Comparison of ENCODE assay signal across 12 cellular contexts in genomic region chr15:89822951-89823701, GRCh38. TPM values are rescaled to one million over a fixed set of nuclear protein-coding genes. Genes with fewer than 3 reads are reported as not detected.
DNase-seq lines count a peak whose midpoint lies in the region; ATAC-seq, FAIRE-seq and TF ChIP-seq lines count a peak whose summit lies in the region.
"Had no signal": no experiment of that assay in that cellular context is flagged by ENCODE, and none has a peak within 500 bp of the region (broad histone marks: within the 10 kb centered on the region; RNA-seq: fewer than 3 reads in every experiment).

No MANE protein-coding gene starts in this region.

- H3K36me3 ChIP-seq in HCT116 (ENCODE audit: control insufficient read depth in 1 of 2, insufficient read depth in 2 of 2, low read length in 2 of 2): no peaks in the 10 kb centered on the region
- no peaks in the 10 kb centered on the region for H3K36me3 ChIP-seq in ascending aorta

- H3K4me3 ChIP-seq in HCT116 (replicated peaks in 1 of 2; ENCODE audit: low read depth in 1 of 2, low read length in 2 of 2): no peak overlapping the region
- H3K4me3 ChIP-seq in epithelial cell of esophagus (ENCODE audit: low read length): no peak overlapping the region
- H3K4me3 ChIP-seq in skin epidermis: no peak overlapping the region
- no peak overlapping the region for H3K4me3 ChIP-seq in ascending aorta

- TF ChIP-seq RAD21 in HCT116 (IDR thresholded peaks at IDR 0.05; ENCODE audit: low read depth): no peak

- H3K27me3 ChIP-seq in HCT116 (ENCODE audit: insufficient read depth, low read length): no peaks in the 10 kb centered on the region
- H3K27me3 ChIP-seq in ascending aorta: no peaks in the 10 kb centered on the region

- RAD21 ChIA-PET in HCT116 (lab: Charles Lee; ENCODE audit: low non-redundant PET in 1 of 2, low total read pairs in 2 of 2, uncharacterized antibody in 2 of 2, unreplicated experiment in 2 of 2): no interaction called here

- H3K9me2 ChIP-seq in HCT116 (ENCODE audit: insufficient read depth): no peaks in the 10 kb centered on the region

- no peaks in the 10 kb centered on the region for H4K20me1 ChIP-seq in HCT116 (ENCODE audit: insufficient read depth)

- intact Hi-C loops in HCT116 (cut with micrococcal nuclease): no loop called here
- intact Hi-C loops in ascending aorta (cut with DNase I): no loop called here
- intact Hi-C loops in left colon (cut with DNase I, micrococcal nuclease): no loop called here

- H3K9ac ChIP-seq in HCT116 (ENCODE audit: low read length): peak overlapping the region; percentile 17; the same call in 1 of the 2 replicates

- H3K9me3 ChIP-seq in HCT116 (ENCODE audit: control insufficient read depth in 1 of 2, insufficient read depth in 1 of 2, low read depth in 1 of 2, low read length in 2 of 2) (no peaks in the 10 kb centered on the region), ascending aorta (no peaks in the 10 kb centered on the region)

- TF ChIP-seq CTCF in HCT116 (IDR thresholded peaks at IDR 0.05 in 2 of 3, conservative IDR thresholded peaks at IDR 0.05 in 1 of 3; ENCODE audit: borderline replicate concordance in 1 of 3, insufficient read depth in 1 of 3, low read depth in 2 of 3, low read length in 2 of 3) (no peak), epithelial cell of esophagus (IDR thresholded peaks at IDR 0.05; ENCODE audit: insufficient read depth, low read depth, low read length, missing control alignments) (no peak), ascending aorta (IDR thresholded peaks at IDR 0.05) (no peak)

- H3K79me2 ChIP-seq in HCT116 (ENCODE audit: insufficient read depth, low read length): no peaks in the 10 kb centered on the region

- H2AFZ ChIP-seq in HCT116 (ENCODE audit: low read depth, low read length, poor library complexity, severe bottlenecking): no peak overlapping the region

- no peak for DNase-seq in HCT116 (ENCODE audit: low read depth, low spot score)
- DNase-seq in RCC 7860 (ENCODE audit: low spot score): peak; percentile 83
- DNase-seq in epithelial cell of esophagus (ENCODE audit: low read depth): peak; percentile 51
- DNase-seq in AML-193 (lab: John Stamatoyannopoulos, UW): no peak
- no peak for DNase-seq in ascending aorta (ENCODE audit: low spot score in 2 of 2)
- no peak for DNase-seq in T-helper 9 cell
- no peak for DNase-seq in left colon
- DNase-seq: activated CD8-positive, alpha-beta T cell treated with anti-CD3 and anti-CD28 coated beads for 36 hours; NCI-H446 treated with DMSO at 0.1 percent for 48 hours; stimulated activated CD4-positive, alpha-beta T cell treated with anti-CD3 and anti-CD28 coated beads, Interleukin-15, amount 100 ng/mL, for 24 hours had no signal

- peak; percentile 60 for ATAC-seq in HCT116
- no peak for ATAC-seq in left colon
- ATAC-seq: activated CD8-positive, alpha-beta T cell treated with anti-CD3 and anti-CD28 coated beads for 36 hours had no signal

- peak; percentile 90 for FAIRE-seq in RCC 7860 (lab: Jason Lieb, UNC)

- CTCF ChIA-PET in HCT116 (lab: Charles Lee): no interaction called here

- peak overlapping the region; percentile 57 for H3K4me2 ChIP-seq in HCT116 (ENCODE audit: low read length)

- peaks cover 5 to 36% of the 10 kb centered on the region in 2 experiments; a peak in 3 of 4 replicates for H3K4me1 ChIP-seq in HCT116 (ENCODE audit: control insufficient read depth in 1 of 2, insufficient read depth in 2 of 2, low read length in 2 of 2)
- peaks cover 0 to 7% of the 10 kb centered on the region in 2 donors for H3K4me1 ChIP-seq in ascending aorta

- no peak for TF ChIP-seq POLR2A in HCT116 (IDR thresholded peaks at IDR 0.05; ENCODE audit: borderline replicate concordance, extremely low read depth, insufficient read depth, insufficient read length)

- no TSS peak for BruUV-seq in HCT116 (replicated peaks; lab: Mats Ljungman, UMichigan)

- H3K27ac ChIP-seq in HCT116 (ENCODE audit: low read depth, low read length) (no peak overlapping the region), skin epidermis (peak overlapping the region in 20 of 21 experiments; percentile 15 to 87 (median 71)), ascending aorta (no peak overlapping the region)

- POLR2A ChIA-PET in HCT116 (lab: Charles Lee): interaction anchor here (0.6 kb wide), 1 partner anchor 19 kb away, joined by 3 read pairs; no protein-coding TSS in a partner anchor

TF ChIP-seq in HCT116, 20 proteins besides CTCF, POLR2A, EP300 and RAD21:
- TF ChIP-seq JUND (IDR thresholded peaks at IDR 0.05): no peak
- TF ChIP-seq CBX3 (IDR thresholded peaks at IDR 0.05; ENCODE audit: low read depth): no peak

RNA-seq across cellular contexts. Expression of gene ANPEP, which starts 8.5 kb away (rescaled TPM):
- total RNA-seq in HCT116 (2021; ENCODE audit: unreplicated experiment) (1.5 TPM), ascending aorta (48.2 TPM), left colon (100 to 1,000 TPM; 439 to 623 TPM)
- polyA plus RNA-seq in HCT116 (2012): 0.26 and 0.29 TPM in 2 replicates
- total RNA-seq: activated CD8-positive, alpha-beta T cell treated with anti-CD3 and anti-CD28 coated beads for 36 hours had no signal

RNA-seq across cellular contexts. Expression of gene MESP2, which starts 47.0 kb away (rescaled TPM):
- 0.20 TPM for total RNA-seq in HCT116 (2021; ENCODE audit: unreplicated experiment)
- polyA plus RNA-seq in HCT116 (2012): 0.09 and 0.51 TPM in 2 replicates
- total RNA-seq in ascending aorta: not detected
- total RNA-seq in left colon: 1 to 10 TPM in 1 of 2 donors, under 1 TPM in 1; 0.84 to 1.0 TPM
- total RNA-seq: activated CD8-positive, alpha-beta T cell treated with anti-CD3 and anti-CD28 coated beads for 36 hours; activated naive CD4-positive, alpha-beta T cell treated with anti-CD3 and anti-CD28 coated beads, Interleukin-2, amount 50 U/mL, for 72 hours had no signal

Comparison
In these comparisons a context has a peak if more than half of its experiments do, and no peak if none do; other contexts are left out.
1. DNase-seq: peak in RCC 7860 (single experiment) and epithelial cell of esophagus (single experiment); none in HCT116 (single experiment), AML-193 (0 of 2), ascending aorta (0 of 2), T-helper 9 cell (single experiment) and left colon (0 of 2).
2. H3K27ac ChIP-seq: peak in skin epidermis (20 of 21); none in HCT116 (single experiment) and ascending aorta (0 of 2).
3. RNA of gene ANPEP, which starts 8.5 kb away (total RNA-seq): 439 to 623 TPM in left colon and 48.2 TPM in ascending aorta (single experiment); 1.5 TPM in HCT116 (single experiment); every median in the first group is over 10 times any median in the second.